ENCODE assay signal across 29 cellular contexts in genomic region chr9:107890921-107891465, GRCh38.
DNase-seq lines count a peak whose midpoint lies in the region; ATAC-seq, FAIRE-seq and TF ChIP-seq lines count a peak whose summit lies in the region.
"Had no signal": no experiment of that assay in that cellular context is flagged by ENCODE, and none has a peak within 500 bp of the region (broad histone marks: within the 10 kb centered on the region; RNA-seq: fewer than 3 reads in every experiment).

No MANE protein-coding gene starts in this region.

- ATAC-seq in left ventricle myocardium superior, result no peak
- ATAC-seq: activated naive CD8-positive, alpha-beta T cell treated with anti-CD3 and anti-CD28 coated beads, Interleukin-2, amount 50 U/mL, for 24 hours; body of pancreas; pancreas had no signal

- no peak overlapping the region for H3K4me3 ChIP-seq in bronchial epithelial cell (ENCODE audit: low read depth, low read length)
- H3K4me3 ChIP-seq: body of pancreas, pancreas, right atrium auricular region, SK-N-MC, spleen, upper lobe of left lung had no signal

- H3K9me3 Mint-ChIP-seq in osteocyte (ENCODE audit: unreplicated experiment), result no peaks in the 10 kb centered on the region

- H3K4me3 Mint-ChIP-seq in osteocyte (ENCODE audit: unreplicated experiment), result no peak overlapping the region
- H3K4me3 Mint-ChIP-seq: activated CD4-positive, alpha-beta T cell treated with anti-CD3 and anti-CD28 coated beads, Interleukin-2, amount 10 ng/mL, durations not matched to agents 24 days and 14 days; activated naive CD8-positive, alpha-beta T cell treated with anti-CD3 and anti-CD28 coated beads, Interleukin-2, amount 50 U/mL, for 24 hours; nephron had no signal

- no peaks in the 10 kb centered on the region for H3K36me3 Mint-ChIP-seq in osteocyte (ENCODE audit: unreplicated experiment)

- no peaks in the 10 kb centered on the region for H3K27me3 ChIP-seq in bronchial epithelial cell (ENCODE audit: control insufficient read depth, insufficient read depth, low read length)
- H3K27me3 ChIP-seq: body of pancreas, pancreas, right atrium auricular region, spleen, upper lobe of left lung had no signal

- DNase-seq in EH (ENCODE audit: low read depth) (peak; percentile 49), LHCN-M2 (ENCODE audit: low read depth) (peak; percentile 29), bronchial epithelial cell (ENCODE audit: low read depth) (peak; percentile 21), osteocyte (ENCODE audit: extremely low spot score, unreplicated experiment) (peak; percentile 6), anterior cingulate cortex (lab: John Stamatoyannopoulos, UW) (no peak), AG20443 (ENCODE audit: low spot score) (no peak), left ventricle myocardium superior (no peak), SKM-1 (lab: John Stamatoyannopoulos, UW; ENCODE audit: unreplicated experiment) (no peak)
- DNase-seq: activated CD4-positive, alpha-beta T cell treated with anti-CD3 and anti-CD28 coated beads, Interleukin-2, amount 10 ng/mL, durations not matched to agents 24 days and 14 days; activated naive CD8-positive, alpha-beta T cell treated with anti-CD3 and anti-CD28 coated beads, Interleukin-2, amount 50 U/mL, for 24 hours; activated T-cell treated with anti-CD3 and anti-CD28 coated beads, Interleukin-2, amount 50 U/mL, for 48 hours; body of pancreas; C1 segment of cervical spinal cord; Calu3; MM.1S; NCI-H1436; NCI-H446 treated with DMSO at 0.1 percent for 48 hours; NCI-H82; pancreas; spleen; stimulated activated CD4-positive, alpha-beta T cell treated with anti-CD3 and anti-CD28 coated beads, Interleukin-2, amount 100 ng/mL, for 48 hours; T-helper 2 cell had no signal

- FAIRE-seq in bronchial epithelial cell (lab: Jason Lieb, UNC), result no peak
- FAIRE-seq: endothelial cell of umbilical vein, H1, keratinocyte, pancreas had no signal

- intact Hi-C loops in left ventricle myocardium superior (cut with micrococcal nuclease), result no loop called here

- H3K27ac Mint-ChIP-seq in osteocyte (ENCODE audit: unreplicated experiment), result no peak overlapping the region
- H3K27ac Mint-ChIP-seq: activated CD4-positive, alpha-beta T cell treated with anti-CD3 and anti-CD28 coated beads, Interleukin-2, amount 10 ng/mL, durations not matched to agents 24 days and 14 days; activated naive CD8-positive, alpha-beta T cell treated with anti-CD3 and anti-CD28 coated beads, Interleukin-2, amount 50 U/mL, for 24 hours; nephron had no signal

- H3K27me3 Mint-ChIP-seq in osteocyte (ENCODE audit: unreplicated experiment), result no peaks in the 10 kb centered on the region
- H3K27me3 Mint-ChIP-seq: activated CD4-positive, alpha-beta T cell treated with anti-CD3 and anti-CD28 coated beads, Interleukin-2, amount 10 ng/mL, durations not matched to agents 24 days and 14 days; activated naive CD8-positive, alpha-beta T cell treated with anti-CD3 and anti-CD28 coated beads, Interleukin-2, amount 50 U/mL, for 24 hours had no signal

- TF ChIP-seq CTCF in bronchial epithelial cell (IDR thresholded peaks at IDR 0.05; ENCODE audit: insufficient read depth, low read length, severe bottlenecking) (no peak), osteocyte (IDR thresholded peaks at IDR 0.05) (no peak)

- H3K36me3 ChIP-seq in bronchial epithelial cell (ENCODE audit: control insufficient read depth, insufficient read depth, low read length), result no peaks in the 10 kb centered on the region
- H3K36me3 ChIP-seq: pancreas, right atrium auricular region, spleen, upper lobe of left lung had no signal

- no peaks in the 10 kb centered on the region for H3K4me1 Mint-ChIP-seq in osteocyte (ENCODE audit: unreplicated experiment)
- H3K4me1 Mint-ChIP-seq: activated CD4-positive, alpha-beta T cell treated with anti-CD3 and anti-CD28 coated beads, Interleukin-2, amount 10 ng/mL, durations not matched to agents 24 days and 14 days; activated naive CD8-positive, alpha-beta T cell treated with anti-CD3 and anti-CD28 coated beads, Interleukin-2, amount 50 U/mL, for 24 hours had no signal

Comparison
In these comparisons a context has a peak if more than half of its experiments do, and no peak if none do; other contexts are left out.
1. DNase-seq: peak in EH (single experiment), LHCN-M2 (single experiment), bronchial epithelial cell (single experiment) and osteocyte (single experiment); none in anterior cingulate cortex (0 of 58), AG20443 (single experiment), left ventricle myocardium superior (single experiment) and SKM-1 (single experiment).